1 cellular context compared by ENCODE assay signal in genomic region chr4:15349965-15350364, GRCh38.
TF ChIP-seq lines count a peak whose summit lies in the region.

No MANE protein-coding gene starts in this region.

TF ChIP-seq in HepG2, 621 proteins besides CTCF, POLR2A, EP300 and RAD21 (continued from another document):
- peak; percentile 81 for TF ChIP-seq HNRNPK (IDR thresholded peaks at IDR 0.05; ENCODE audit: low read depth, low read length, poor library complexity, severe bottlenecking)
